ENCODE assay signal across 1 cellular context in the genomic region with DNA sequence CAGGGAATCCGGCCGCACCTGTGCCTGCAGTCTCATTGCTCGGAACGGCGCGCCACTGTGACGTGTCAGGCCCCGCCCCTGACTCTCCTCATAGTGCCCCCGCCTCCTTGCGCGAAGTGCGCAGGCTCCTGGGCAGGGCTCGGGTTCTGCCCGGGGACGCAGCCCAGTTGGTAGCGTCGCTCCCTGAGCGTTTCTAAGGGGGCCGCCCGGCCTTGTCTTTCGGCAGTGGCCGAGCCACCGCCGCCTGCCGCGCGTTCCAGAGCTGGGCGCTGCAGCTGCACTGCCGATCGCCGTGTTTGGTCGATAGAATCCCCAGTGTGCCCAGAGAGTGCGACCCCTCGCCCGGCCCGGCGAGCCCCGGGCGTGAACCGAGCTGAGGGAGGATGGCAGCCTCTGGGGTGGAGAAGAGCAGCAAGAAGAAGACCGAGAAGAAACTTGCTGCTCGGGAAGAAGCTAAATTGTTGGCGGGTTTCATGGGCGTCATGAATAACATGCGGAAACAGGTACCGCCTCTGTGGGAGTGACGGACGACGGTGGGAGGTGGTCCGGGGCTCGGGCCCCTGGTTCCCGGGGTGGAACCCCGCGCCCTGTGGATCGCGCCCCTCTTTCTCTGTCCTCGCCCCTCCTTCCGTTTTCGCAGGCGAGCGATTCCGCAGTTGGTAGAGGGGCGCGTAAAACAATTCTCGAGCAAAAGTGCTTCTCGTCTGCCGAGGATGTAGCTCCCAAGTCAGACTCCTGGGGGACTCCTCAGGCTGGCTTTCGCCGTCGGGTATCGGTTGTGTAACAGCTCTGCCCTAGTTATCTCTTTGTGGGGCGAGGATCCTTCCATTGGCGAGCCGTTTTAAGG.
A peak's percentile ranks its signal among the peaks of the same experiment; 100 is the strongest.
TF ChIP-seq lines count a peak whose summit lies in the region.

A gene with protein sequence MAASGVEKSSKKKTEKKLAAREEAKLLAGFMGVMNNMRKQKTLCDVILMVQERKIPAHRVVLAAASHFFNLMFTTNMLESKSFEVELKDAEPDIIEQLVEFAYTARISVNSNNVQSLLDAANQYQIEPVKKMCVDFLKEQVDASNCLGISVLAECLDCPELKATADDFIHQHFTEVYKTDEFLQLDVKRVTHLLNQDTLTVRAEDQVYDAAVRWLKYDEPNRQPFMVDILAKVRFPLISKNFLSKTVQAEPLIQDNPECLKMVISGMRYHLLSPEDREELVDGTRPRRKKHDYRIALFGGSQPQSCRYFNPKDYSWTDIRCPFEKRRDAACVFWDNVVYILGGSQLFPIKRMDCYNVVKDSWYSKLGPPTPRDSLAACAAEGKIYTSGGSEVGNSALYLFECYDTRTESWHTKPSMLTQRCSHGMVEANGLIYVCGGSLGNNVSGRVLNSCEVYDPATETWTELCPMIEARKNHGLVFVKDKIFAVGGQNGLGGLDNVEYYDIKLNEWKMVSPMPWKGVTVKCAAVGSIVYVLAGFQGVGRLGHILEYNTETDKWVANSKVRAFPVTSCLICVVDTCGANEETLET (plus strand): TSS at position 142 of the 847 bp plus-strand sequence. CDS start 242 bp downstream, at position 384.

TF ChIP-seq in HepG2, 621 proteins besides CTCF, POLR2A, EP300 and RAD21 (continued from another document and continues in another):
- TF ChIP-seq, protein P1, sequence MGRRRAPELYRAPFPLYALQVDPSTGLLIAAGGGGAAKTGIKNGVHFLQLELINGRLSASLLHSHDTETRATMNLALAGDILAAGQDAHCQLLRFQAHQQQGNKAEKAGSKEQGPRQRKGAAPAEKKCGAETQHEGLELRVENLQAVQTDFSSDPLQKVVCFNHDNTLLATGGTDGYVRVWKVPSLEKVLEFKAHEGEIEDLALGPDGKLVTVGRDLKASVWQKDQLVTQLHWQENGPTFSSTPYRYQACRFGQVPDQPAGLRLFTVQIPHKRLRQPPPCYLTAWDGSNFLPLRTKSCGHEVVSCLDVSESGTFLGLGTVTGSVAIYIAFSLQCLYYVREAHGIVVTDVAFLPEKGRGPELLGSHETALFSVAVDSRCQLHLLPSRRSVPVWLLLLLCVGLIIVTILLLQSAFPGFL (CRISPR knock-in tag; IDR thresholded peaks at IDR 0.05): no peak
- TF ChIP-seq KDM4B (CRISPR knock-in tag; IDR thresholded peaks at IDR 0.05) (0 out of 2 replicates have a peak, but pooled peaks have one; percentile 30), RXRA (CRISPR knock-in tag; IDR thresholded peaks at IDR 0.05) (peak; percentile 37; the same call in 1 of the 2 replicates), CCDC6 (CRISPR knock-in tag; IDR thresholded peaks at IDR 0.05) (peak; percentile 41; the same call in 1 of the 2 replicates), CEBPB (IDR thresholded peaks at IDR 0.05; ENCODE audit: borderline replicate concordance, low read depth, low read length) (peak; percentile 31; the same call in 1 of the 2 replicates), ZEB1 (IDR thresholded peaks at IDR 0.05; ENCODE audit: insufficient replicate concordance, low read depth) (peak; percentile 9), ZNF839 (CRISPR knock-in tag; IDR thresholded peaks at IDR 0.05; ENCODE audit: borderline replicate concordance) (no peak), ZNF510 (CRISPR knock-in tag; IDR thresholded peaks at IDR 0.05; ENCODE audit: low read depth) (peak; percentile 81; the same call in 1 of the 2 replicates), NCOA2 (CRISPR knock-in tag; IDR thresholded peaks at IDR 0.05) (no peak; the same call in 1 of the 2 replicates), ZSCAN21 (CRISPR knock-in tag; IDR thresholded peaks at IDR 0.05; ENCODE audit: borderline replicate concordance) (peak; percentile 80; the same call in 1 of the 2 replicates), ZNF567 (CRISPR knock-in tag; IDR thresholded peaks at IDR 0.05; ENCODE audit: borderline replicate concordance) (no peak), HNF4G (IDR thresholded peaks at IDR 0.05; ENCODE audit: borderline replicate concordance, low read depth, low read length) (no peak), HNF4G (CRISPR knock-in tag; IDR thresholded peaks at IDR 0.05; ENCODE audit: borderline replicate concordance, low read depth) (no peak), ZNF660 (CRISPR knock-in tag; IDR thresholded peaks at IDR 0.05; ENCODE audit: borderline replicate concordance, low read depth) (no peak), ZNF678 (CRISPR knock-in tag; IDR thresholded peaks at IDR 0.05) (no peak), SAP130 (CRISPR knock-in tag; IDR thresholded peaks at IDR 0.05; ENCODE audit: low read depth) (peak; percentile 97), SNAI1 (CRISPR knock-in tag; IDR thresholded peaks at IDR 0.05; ENCODE audit: borderline replicate concordance) (peak; percentile 81; the same call in 1 of the 2 replicates), NKX3-1 (CRISPR knock-in tag; IDR thresholded peaks at IDR 0.05) (peak; percentile 63; the same call in 1 of the 2 replicates), ZNF816 (CRISPR knock-in tag; IDR thresholded peaks at IDR 0.05; ENCODE audit: borderline replicate concordance) (peak; percentile 67; the same call in 1 of the 2 replicates), SRSF9 (IDR thresholded peaks at IDR 0.05; ENCODE audit: borderline replicate concordance, insufficient read depth, low read depth, low read length, poor library complexity, severe bottlenecking) (no peak), ZNF317 (CRISPR knock-in tag; IDR thresholded peaks at IDR 0.05) (0 out of 2 replicates have a peak, but pooled peaks have one; percentile 73), ZNF225 (CRISPR knock-in tag; IDR thresholded peaks at IDR 0.05) (peak; percentile 56; the same call in 1 of the 2 replicates), ZNF563 (CRISPR knock-in tag; IDR thresholded peaks at IDR 0.05) (peak; percentile 55), ARHGAP35 (CRISPR knock-in tag; IDR thresholded peaks at IDR 0.05; ENCODE audit: borderline replicate concordance) (peak; percentile 77; the same call in 1 of the 2 replicates), ZNF24 (IDR thresholded peaks at IDR 0.05) (no peak), HOXD1 (CRISPR knock-in tag; IDR thresholded peaks at IDR 0.05) (peak; percentile 32; the same call in 1 of the 2 replicates), KDM5A (IDR thresholded peaks at IDR 0.05; ENCODE audit: borderline replicate concordance, low read length) (peak; percentile 65), ZNF263 (CRISPR knock-in tag; IDR thresholded peaks at IDR 0.05) (no peak; the same call in 1 of the 2 replicates), NCOR1 (IDR thresholded peaks at IDR 0.05; ENCODE audit: borderline replicate concordance, low read length) (no peak)
- TF ChIP-seq, protein P2, sequence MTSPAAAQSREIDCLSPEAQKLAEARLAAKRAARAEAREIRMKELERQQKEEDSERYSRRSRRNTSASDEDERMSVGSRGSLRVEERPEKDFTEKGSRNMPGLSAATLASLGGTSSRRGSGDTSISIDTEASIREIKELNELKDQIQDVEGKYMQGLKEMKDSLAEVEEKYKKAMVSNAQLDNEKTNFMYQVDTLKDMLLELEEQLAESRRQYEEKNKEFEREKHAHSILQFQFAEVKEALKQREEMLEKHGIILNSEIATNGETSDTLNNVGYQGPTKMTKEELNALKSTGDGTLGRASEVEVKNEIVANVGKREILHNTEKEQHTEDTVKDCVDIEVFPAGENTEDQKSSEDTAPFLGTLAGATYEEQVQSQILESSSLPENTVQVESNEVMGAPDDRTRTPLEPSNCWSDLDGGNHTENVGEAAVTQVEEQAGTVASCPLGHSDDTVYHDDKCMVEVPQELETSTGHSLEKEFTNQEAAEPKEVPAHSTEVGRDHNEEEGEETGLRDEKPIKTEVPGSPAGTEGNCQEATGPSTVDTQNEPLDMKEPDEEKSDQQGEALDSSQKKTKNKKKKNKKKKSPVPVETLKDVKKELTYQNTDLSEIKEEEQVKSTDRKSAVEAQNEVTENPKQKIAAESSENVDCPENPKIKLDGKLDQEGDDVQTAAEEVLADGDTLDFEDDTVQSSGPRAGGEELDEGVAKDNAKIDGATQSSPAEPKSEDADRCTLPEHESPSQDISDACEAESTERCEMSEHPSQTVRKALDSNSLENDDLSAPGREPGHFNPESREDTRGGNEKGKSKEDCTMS (CRISPR knock-in tag; conservative IDR thresholded peaks at IDR 0.05): no peak
- TF ChIP-seq, protein P3, sequence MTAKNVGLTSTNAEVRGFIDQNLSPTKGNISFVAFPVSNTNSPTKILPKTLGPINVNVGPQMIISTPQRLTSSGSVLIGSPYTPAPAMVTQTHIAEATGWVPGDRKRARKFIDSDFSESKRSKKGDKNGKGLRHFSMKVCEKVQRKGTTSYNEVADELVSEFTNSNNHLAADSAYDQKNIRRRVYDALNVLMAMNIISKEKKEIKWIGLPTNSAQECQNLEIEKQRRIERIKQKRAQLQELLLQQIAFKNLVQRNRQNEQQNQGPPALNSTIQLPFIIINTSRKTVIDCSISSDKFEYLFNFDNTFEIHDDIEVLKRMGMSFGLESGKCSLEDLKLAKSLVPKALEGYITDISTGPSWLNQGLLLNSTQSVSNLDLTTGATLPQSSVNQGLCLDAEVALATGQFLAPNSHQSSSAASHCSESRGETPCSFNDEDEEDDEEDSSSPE (CRISPR knock-in tag; IDR thresholded peaks at IDR 0.05): peak; percentile 83
- TF ChIP-seq, protein P4, sequence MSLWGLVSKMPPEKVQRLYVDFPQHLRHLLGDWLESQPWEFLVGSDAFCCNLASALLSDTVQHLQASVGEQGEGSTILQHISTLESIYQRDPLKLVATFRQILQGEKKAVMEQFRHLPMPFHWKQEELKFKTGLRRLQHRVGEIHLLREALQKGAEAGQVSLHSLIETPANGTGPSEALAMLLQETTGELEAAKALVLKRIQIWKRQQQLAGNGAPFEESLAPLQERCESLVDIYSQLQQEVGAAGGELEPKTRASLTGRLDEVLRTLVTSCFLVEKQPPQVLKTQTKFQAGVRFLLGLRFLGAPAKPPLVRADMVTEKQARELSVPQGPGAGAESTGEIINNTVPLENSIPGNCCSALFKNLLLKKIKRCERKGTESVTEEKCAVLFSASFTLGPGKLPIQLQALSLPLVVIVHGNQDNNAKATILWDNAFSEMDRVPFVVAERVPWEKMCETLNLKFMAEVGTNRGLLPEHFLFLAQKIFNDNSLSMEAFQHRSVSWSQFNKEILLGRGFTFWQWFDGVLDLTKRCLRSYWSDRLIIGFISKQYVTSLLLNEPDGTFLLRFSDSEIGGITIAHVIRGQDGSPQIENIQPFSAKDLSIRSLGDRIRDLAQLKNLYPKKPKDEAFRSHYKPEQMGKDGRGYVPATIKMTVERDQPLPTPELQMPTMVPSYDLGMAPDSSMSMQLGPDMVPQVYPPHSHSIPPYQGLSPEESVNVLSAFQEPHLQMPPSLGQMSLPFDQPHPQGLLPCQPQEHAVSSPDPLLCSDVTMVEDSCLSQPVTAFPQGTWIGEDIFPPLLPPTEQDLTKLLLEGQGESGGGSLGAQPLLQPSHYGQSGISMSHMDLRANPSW (CRISPR knock-in tag; IDR thresholded peaks at IDR 0.05; ENCODE audit: borderline replicate concordance): no peak
- TF ChIP-seq, protein P5, sequence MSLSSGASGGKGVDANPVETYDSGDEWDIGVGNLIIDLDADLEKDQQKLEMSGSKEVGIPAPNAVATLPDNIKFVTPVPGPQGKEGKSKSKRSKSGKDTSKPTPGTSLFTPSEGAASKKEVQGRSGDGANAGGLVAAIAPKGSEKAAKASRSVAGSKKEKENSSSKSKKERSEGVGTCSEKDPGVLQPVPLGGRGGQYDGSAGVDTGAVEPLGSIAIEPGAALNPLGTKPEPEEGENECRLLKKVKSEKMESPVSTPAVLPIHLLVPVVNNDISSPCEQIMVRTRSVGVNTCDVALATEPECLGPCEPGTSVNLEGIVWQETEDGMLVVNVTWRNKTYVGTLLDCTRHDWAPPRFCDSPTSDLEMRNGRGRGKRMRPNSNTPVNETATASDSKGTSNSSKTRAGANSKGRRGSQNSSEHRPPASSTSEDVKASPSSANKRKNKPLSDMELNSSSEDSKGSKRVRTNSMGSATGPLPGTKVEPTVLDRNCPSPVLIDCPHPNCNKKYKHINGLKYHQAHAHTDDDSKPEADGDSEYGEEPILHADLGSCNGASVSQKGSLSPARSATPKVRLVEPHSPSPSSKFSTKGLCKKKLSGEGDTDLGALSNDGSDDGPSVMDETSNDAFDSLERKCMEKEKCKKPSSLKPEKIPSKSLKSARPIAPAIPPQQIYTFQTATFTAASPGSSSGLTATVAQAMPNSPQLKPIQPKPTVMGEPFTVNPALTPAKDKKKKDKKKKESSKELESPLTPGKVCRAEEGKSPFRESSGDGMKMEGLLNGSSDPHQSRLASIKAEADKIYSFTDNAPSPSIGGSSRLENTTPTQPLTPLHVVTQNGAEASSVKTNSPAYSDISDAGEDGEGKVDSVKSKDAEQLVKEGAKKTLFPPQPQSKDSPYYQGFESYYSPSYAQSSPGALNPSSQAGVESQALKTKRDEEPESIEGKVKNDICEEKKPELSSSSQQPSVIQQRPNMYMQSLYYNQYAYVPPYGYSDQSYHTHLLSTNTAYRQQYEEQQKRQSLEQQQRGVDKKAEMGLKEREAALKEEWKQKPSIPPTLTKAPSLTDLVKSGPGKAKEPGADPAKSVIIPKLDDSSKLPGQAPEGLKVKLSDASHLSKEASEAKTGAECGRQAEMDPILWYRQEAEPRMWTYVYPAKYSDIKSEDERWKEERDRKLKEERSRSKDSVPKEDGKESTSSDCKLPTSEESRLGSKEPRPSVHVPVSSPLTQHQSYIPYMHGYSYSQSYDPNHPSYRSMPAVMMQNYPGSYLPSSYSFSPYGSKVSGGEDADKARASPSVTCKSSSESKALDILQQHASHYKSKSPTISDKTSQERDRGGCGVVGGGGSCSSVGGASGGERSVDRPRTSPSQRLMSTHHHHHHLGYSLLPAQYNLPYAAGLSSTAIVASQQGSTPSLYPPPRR (CRISPR knock-in tag; IDR thresholded peaks at IDR 0.05; ENCODE audit: borderline replicate concordance): no peak; the same call in 1 of the 2 replicates
- TF ChIP-seq, protein P6, sequence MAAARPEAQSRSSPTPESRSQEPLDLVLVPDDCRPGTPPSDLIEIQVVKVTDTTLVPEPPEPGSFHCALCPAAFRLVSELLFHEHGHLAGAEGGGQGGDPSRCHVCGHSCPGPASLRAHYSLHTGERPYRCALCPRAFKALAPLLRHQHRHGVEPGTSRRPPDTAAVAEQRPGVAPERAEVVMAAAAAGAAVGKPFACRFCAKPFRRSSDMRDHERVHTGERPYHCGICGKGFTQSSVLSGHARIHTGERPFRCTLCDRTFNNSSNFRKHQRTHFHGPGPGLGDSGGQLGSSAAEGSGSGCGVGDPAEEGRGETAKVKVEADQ (CRISPR knock-in tag; IDR thresholded peaks at IDR 0.05; ENCODE audit: borderline replicate concordance): no peak; the same call in 1 of the 2 replicates
- TF ChIP-seq, protein P7, sequence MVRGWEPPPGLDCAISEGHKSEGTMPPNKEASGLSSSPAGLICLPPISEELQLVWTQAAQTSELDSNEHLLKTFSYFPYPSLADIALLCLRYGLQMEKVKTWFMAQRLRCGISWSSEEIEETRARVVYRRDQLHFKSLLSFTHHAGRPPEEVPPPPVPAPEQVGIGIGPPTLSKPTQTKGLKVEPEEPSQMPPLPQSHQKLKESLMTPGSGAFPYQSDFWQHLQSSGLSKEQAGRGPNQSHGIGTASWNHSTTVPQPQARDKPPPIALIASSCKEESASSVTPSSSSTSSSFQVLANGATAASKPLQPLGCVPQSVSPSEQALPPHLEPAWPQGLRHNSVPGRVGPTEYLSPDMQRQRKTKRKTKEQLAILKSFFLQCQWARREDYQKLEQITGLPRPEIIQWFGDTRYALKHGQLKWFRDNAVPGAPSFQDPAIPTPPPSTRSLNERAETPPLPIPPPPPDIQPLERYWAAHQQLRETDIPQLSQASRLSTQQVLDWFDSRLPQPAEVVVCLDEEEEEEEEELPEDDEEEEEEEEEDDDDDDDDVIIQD (CRISPR knock-in tag; IDR thresholded peaks at IDR 0.05; ENCODE audit: low read depth): no peak
- TF ChIP-seq, protein P8, sequence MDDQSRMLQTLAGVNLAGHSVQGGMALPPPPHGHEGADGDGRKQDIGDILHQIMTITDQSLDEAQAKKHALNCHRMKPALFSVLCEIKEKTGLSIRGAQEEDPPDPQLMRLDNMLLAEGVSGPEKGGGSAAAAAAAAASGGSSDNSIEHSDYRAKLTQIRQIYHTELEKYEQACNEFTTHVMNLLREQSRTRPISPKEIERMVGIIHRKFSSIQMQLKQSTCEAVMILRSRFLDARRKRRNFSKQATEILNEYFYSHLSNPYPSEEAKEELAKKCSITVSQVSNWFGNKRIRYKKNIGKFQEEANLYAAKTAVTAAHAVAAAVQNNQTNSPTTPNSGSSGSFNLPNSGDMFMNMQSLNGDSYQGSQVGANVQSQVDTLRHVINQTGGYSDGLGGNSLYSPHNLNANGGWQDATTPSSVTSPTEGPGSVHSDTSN (CRISPR knock-in tag; IDR thresholded peaks at IDR 0.05; ENCODE audit: borderline replicate concordance): no peak
